Comparison of ENCODE assay signal across 9 cellular contexts in the genomic region with DNA sequence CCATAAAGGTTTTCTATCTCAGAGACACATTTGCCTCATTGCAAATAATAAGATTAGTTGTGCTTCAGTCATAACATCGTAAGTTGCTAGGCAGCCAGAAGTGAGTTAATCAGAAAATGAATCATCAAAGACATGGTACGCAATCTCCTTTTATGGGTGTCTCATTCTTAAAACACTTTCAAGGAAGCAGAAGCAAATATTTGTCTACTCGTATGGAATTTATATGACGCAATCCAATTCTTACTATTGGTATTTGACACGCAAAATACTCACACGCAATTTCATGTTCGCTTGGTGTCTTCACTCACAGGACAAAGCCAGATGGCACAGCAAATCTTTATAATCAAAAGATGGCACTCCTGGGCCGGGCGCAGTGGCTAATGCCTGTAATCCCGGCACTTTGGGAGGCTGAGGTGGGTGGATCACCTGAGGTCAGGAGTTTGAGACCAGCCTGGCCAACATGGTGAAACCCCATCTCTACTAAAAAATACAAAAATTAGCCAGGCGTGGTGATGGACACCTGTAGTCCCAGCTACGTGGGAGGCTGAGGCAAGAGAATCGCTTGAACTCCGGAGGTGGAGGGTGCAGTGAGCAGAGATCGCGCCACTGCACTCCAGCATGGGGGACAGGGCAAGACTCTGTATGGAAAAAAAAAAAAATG. TPM values are rescaled to one million over a fixed set of nuclear protein-coding genes. Genes with fewer than 3 reads are reported as not detected.
DNase-seq lines count a peak whose midpoint lies in the region; ATAC-seq and TF ChIP-seq lines count a peak whose summit lies in the region.
"Had no signal": no experiment of that assay in that cellular context is flagged by ENCODE, and none has a peak within 500 bp of the region (broad histone marks: within the 10 kb centered on the region; RNA-seq: fewer than 3 reads in every experiment).

No MANE protein-coding gene starts in this region.

- no peak overlapping the region for H2AFZ ChIP-seq in IMR-90 (replicated peaks; ENCODE audit: low read length, poor library complexity)

- peak overlapping the region in 2 of 3 donors; percentile 67 to 71 for H3K27ac Mint-ChIP-seq in CD4-positive, CD25-positive, alpha-beta regulatory T cell
- peak overlapping the region; percentile 100 for H3K27ac Mint-ChIP-seq in activated T-helper 17 cell treated with anti-CD3 and anti-CD28 coated beads, Interleukin-2, amount 50 U/mL, for 72 hours

- H2BK20ac ChIP-seq in IMR-90 (ENCODE audit: low read depth, low read length) = peak overlapping the region; percentile 100

- no peak overlapping the region for H3K4me3 ChIP-seq in CD4-positive, CD25-positive, alpha-beta regulatory T cell (ENCODE audit: low read depth, low read length)
- H3K4me3 ChIP-seq in IMR-90 (ENCODE audit: insufficient read depth, low read depth, low read length) (no peak overlapping the region), tibial artery (no peak overlapping the region), heart right ventricle (no peak overlapping the region)

- no peaks in the 10 kb centered on the region for H3K9me3 ChIP-seq in CD4-positive, CD25-positive, alpha-beta regulatory T cell (ENCODE audit: control insufficient read depth in 2 of 2, low read length in 2 of 2)
- H3K9me3 ChIP-seq in IMR-90 (ENCODE audit: control insufficient read depth, insufficient read depth, low read length) = no peaks in the 10 kb centered on the region
- no peaks in the 10 kb centered on the region for H3K9me3 ChIP-seq in tibial artery
- no peaks in the 10 kb centered on the region for H3K9me3 ChIP-seq in heart right ventricle

- H3K36me3 Mint-ChIP-seq in CD4-positive, CD25-positive, alpha-beta regulatory T cell = no peaks in the 10 kb centered on the region
- peaks cover 23% of the 10 kb centered on the region for H3K36me3 Mint-ChIP-seq in activated T-helper 17 cell treated with anti-CD3 and anti-CD28 coated beads, Interleukin-2, amount 50 U/mL, for 72 hours (ENCODE audit: low read depth)

- H4K5ac ChIP-seq in IMR-90 (ENCODE audit: low read depth, low read length) = peak overlapping the region; percentile 99

- H3K23ac ChIP-seq in IMR-90 (ENCODE audit: low read depth, low read length) = peak overlapping the region; percentile 100

- H2AK5ac ChIP-seq in IMR-90 (ENCODE audit: low read depth, low read length) = peak overlapping the region; percentile 100

- H3K27me3 ChIP-seq in CD4-positive, CD25-positive, alpha-beta regulatory T cell (ENCODE audit: control insufficient read depth, insufficient read depth, low read length) = no peaks in the 10 kb centered on the region
- H3K27me3 ChIP-seq in IMR-90 (ENCODE audit: control insufficient read depth, insufficient read depth, low read length) = no peaks in the 10 kb centered on the region
- no peaks in the 10 kb centered on the region for H3K27me3 ChIP-seq in tibial artery
- H3K27me3 ChIP-seq in heart right ventricle = no peaks in the 10 kb centered on the region

- H4K91ac ChIP-seq in IMR-90 (ENCODE audit: insufficient read depth, low read depth, low read length) = peak overlapping the region; percentile 100

- WGBS in IMR-90 (ENCODE audit: extremely low coverage in 2 of 2, insufficient read length in 1 of 2), 2 experiments = no CpG with 5 or more reads among the region's 16 CpGs
- WGBS in heart right ventricle, 2 donors = 94 to 96% methylated on average over 16 of the region's 16 CpGs

- BruUV-seq in IMR-90 (replicated peaks; lab: Mats Ljungman, UMichigan) = no TSS peak

- no peaks in the 10 kb centered on the region for H3K4me1 ChIP-seq in CD4-positive, CD25-positive, alpha-beta regulatory T cell (ENCODE audit: control insufficient read depth, insufficient read depth, low read length, poor library complexity, severe bottlenecking)
- H3K4me1 ChIP-seq in IMR-90 (ENCODE audit: control insufficient read depth, insufficient read depth, low read length) = peaks cover 16% of the 10 kb centered on the region
- no peaks in the 10 kb centered on the region for H3K4me1 ChIP-seq in tibial artery
- peaks cover 0 to 4% (median 0%) of the 10 kb centered on the region in 9 donors for H3K4me1 ChIP-seq in heart right ventricle

- CTCF ChIA-PET in IMR-90 (lab: Yijun Ruan, JAX) = no interaction called here

- H2BK5ac ChIP-seq in IMR-90 (ENCODE audit: low read depth, low read length, poor library complexity, severe bottlenecking) = peak overlapping the region; percentile 100

- TF ChIP-seq RAD21 in IMR-90 (IDR thresholded peaks at IDR 0.05; ENCODE audit: low read length) = no peak

- peak overlapping the region; percentile 84 for H2AK9ac ChIP-seq in IMR-90 (replicated peaks; ENCODE audit: low read depth, low read length, poor library complexity)

- dilution Hi-C loops in IMR-90 (cut with HindIII; ENCODE audit: low sequenced_read_pairs, unreplicated experiment) = no loop called here

- no peaks in the 10 kb centered on the region for H4K20me1 ChIP-seq in IMR-90 (ENCODE audit: insufficient read depth, low read length)

- peak overlapping the region; percentile 0 to 47 (median 24) for H3K4me3 Mint-ChIP-seq in CD4-positive, CD25-positive, alpha-beta regulatory T cell
- peak overlapping the region; percentile 77 for H3K4me3 Mint-ChIP-seq in activated T-helper 17 cell treated with anti-CD3 and anti-CD28 coated beads, Interleukin-2, amount 50 U/mL, for 72 hours

- H3K4me1 Mint-ChIP-seq in CD4-positive, CD25-positive, alpha-beta regulatory T cell = peaks cover 11 to 19% (median 16%) of the 10 kb centered on the region in 4 donors
- H3K4me1 Mint-ChIP-seq in activated T-helper 17 cell treated with anti-CD3 and anti-CD28 coated beads, Interleukin-2, amount 50 U/mL, for 72 hours = peaks cover 19% of the 10 kb centered on the region

- no peak overlapping the region for H3K9ac ChIP-seq in IMR-90 (ENCODE audit: low read depth, low read length)

- H2BK15ac ChIP-seq in IMR-90 (ENCODE audit: low read depth, low read length) = peak overlapping the region; percentile 100; the same call in 2 of the 3 replicates

- H3K4me2 ChIP-seq in IMR-90 (ENCODE audit: low read depth, low read length) = no peak overlapping the region

- H3K9me3 Mint-ChIP-seq in CD4-positive, CD25-positive, alpha-beta regulatory T cell = no peaks in the 10 kb centered on the region
- no peaks in the 10 kb centered on the region for H3K9me3 Mint-ChIP-seq in activated T-helper 17 cell treated with anti-CD3 and anti-CD28 coated beads, Interleukin-2, amount 50 U/mL, for 72 hours

- TF ChIP-seq POLR2A in IMR-90 (IDR thresholded peaks at IDR 0.05; ENCODE audit: low read depth, low read length) = no peak; the same call in 1 of the 2 replicates

- POLR2A ChIA-PET in IMR-90 (lab: Charles Lee; ENCODE audit: unreplicated experiment) = no interaction called here

- H3K56ac ChIP-seq in IMR-90 (ENCODE audit: extremely low read depth, insufficient read depth, low read length) = peak overlapping the region; percentile 98; the same call in 1 of the 2 replicates

- intact Hi-C loops in IMR-90 (cut with micrococcal nuclease) = no loop called here
- intact Hi-C loops in tibial artery (cut with DNase I; ENCODE audit: low total_unique reads) = no loop called here
- intact Hi-C loops in heart right ventricle (cut with DNase I) = loop anchor here in 2 of 10 donors (10.0 kb wide), 2 partner anchors 55 to 165 kb away; no protein-coding TSS in a partner anchor

- peak overlapping the region; percentile 100 for H3K4ac ChIP-seq in IMR-90 (ENCODE audit: low read depth, low read length)

- no peaks in the 10 kb centered on the region for H3K36me3 ChIP-seq in CD4-positive, CD25-positive, alpha-beta regulatory T cell (ENCODE audit: control insufficient read depth, insufficient read depth, low read length)
- no peaks in the 10 kb centered on the region for H3K36me3 ChIP-seq in IMR-90 (ENCODE audit: control insufficient read depth, insufficient read depth, low read length)
- H3K36me3 ChIP-seq in tibial artery = no peaks in the 10 kb centered on the region
- H3K36me3 ChIP-seq in heart right ventricle = no peaks in the 10 kb centered on the region

- peak in 2 of 3 donors; percentile 30 to 72 for DNase-seq in CD4-positive, CD25-positive, alpha-beta regulatory T cell
- DNase-seq in IMR-90 = peak; percentile 99
- peak; percentile 91 for DNase-seq in kidney tubule cell (ENCODE audit: low spot score)
- DNase-seq in substantia nigra (lab: John Stamatoyannopoulos, UW) = no peak
- no peak for DNase-seq in NCI-H1105 (lab: John Stamatoyannopoulos, UW)
- no peak for DNase-seq in tibial artery
- no peak for DNase-seq in heart right ventricle
- DNase-seq: KG1 had no signal

- H3K18ac ChIP-seq in IMR-90 (ENCODE audit: low read depth, low read length) = peak overlapping the region; percentile 98

- peak; percentile 75 to 77 for ATAC-seq in CD4-positive, CD25-positive, alpha-beta regulatory T cell (ENCODE audit: low read depth in 2 of 2)
- ATAC-seq in IMR-90 (ENCODE audit: low read depth) = peak; percentile 82
- peak; percentile 87 for ATAC-seq in activated T-helper 17 cell treated with anti-CD3 and anti-CD28 coated beads, Interleukin-2, amount 50 U/mL, for 72 hours (replicated peaks)
- no peak for ATAC-seq in heart right ventricle

- peak overlapping the region; percentile 30 for H3K27ac ChIP-seq in CD4-positive, CD25-positive, alpha-beta regulatory T cell (ENCODE audit: insufficient read depth, low read length, poor library complexity, severe bottlenecking)
- peak overlapping the region; percentile 99 for H3K27ac ChIP-seq in IMR-90 (ENCODE audit: insufficient read depth, low read length)
- H3K27ac ChIP-seq in substantia nigra (ENCODE audit: low read depth, low read length, poor library complexity, severe bottlenecking) = no peak overlapping the region
- H3K27ac ChIP-seq in tibial artery = no peak overlapping the region
- no peak overlapping the region for H3K27ac ChIP-seq in heart right ventricle

- peak overlapping the region; percentile 99 to 100 for H4K8ac ChIP-seq in IMR-90 (ENCODE audit: low read depth in 2 of 2, low read length in 2 of 2)

- H3K14ac ChIP-seq in IMR-90 (replicated peaks; ENCODE audit: low read depth, low read length) = peak overlapping the region; percentile 100

- no peaks in the 10 kb centered on the region for H3K27me3 Mint-ChIP-seq in CD4-positive, CD25-positive, alpha-beta regulatory T cell
- no peaks in the 10 kb centered on the region for H3K27me3 Mint-ChIP-seq in activated T-helper 17 cell treated with anti-CD3 and anti-CD28 coated beads, Interleukin-2, amount 50 U/mL, for 72 hours

- no peak for TF ChIP-seq CTCF in IMR-90 (conservative IDR thresholded peaks at IDR 0.05; ENCODE audit: low read depth, low read length)
- TF ChIP-seq CTCF in tibial artery (IDR thresholded peaks at IDR 0.05) = no peak
- TF ChIP-seq CTCF in heart right ventricle (IDR thresholded peaks at IDR 0.05) = no peak

- peaks cover 9 to 46% of the 10 kb centered on the region in 2 experiments for H3K79me1 ChIP-seq in IMR-90 (ENCODE audit: low read depth in 1 of 2, low read length in 2 of 2)

- peak overlapping the region; percentile 100 for H2BK120ac ChIP-seq in IMR-90 (ENCODE audit: low read depth, low read length)

- H3K9me1 ChIP-seq in IMR-90 (ENCODE audit: insufficient read depth, low read length) = peaks cover 9% of the 10 kb centered on the region

- in situ Hi-C loops in IMR-90 (cut with MboI; ENCODE audit: low sequenced_read_pairs) = no loop called here

RNA-seq across cellular contexts. Expression of gene HLCS, which starts 56.4 kb away (rescaled TPM):
- 13.6 TPM for total RNA-seq in CD4-positive, CD25-positive, alpha-beta regulatory T cell
- polyA plus RNA-seq in CD4-positive, CD25-positive, alpha-beta regulatory T cell = 10 to 100 TPM in 3 of 4 donors, 1 to 10 TPM in 1; 5.2 to 11.9 (median 10.6) TPM
- total RNA-seq in IMR-90 (2012; rRNA removed) = 18.1 and 21.0 TPM in 2 replicates
- polyA plus RNA-seq in IMR-90 (2012; rRNA removed) = 8.6 and 10.6 TPM in 2 replicates
- polyA plus RNA-seq in IMR-90 (2012; cell fraction: cytosol; rRNA removed) = 4.1 and 5.8 TPM in 2 replicates
- 4.2 and 15.2 TPM in 2 replicates for polyA plus RNA-seq in IMR-90 (2012; cell fraction: nucleus; rRNA removed; ENCODE audit: low replicate concordance)
- total RNA-seq in activated T-helper 17 cell treated with anti-CD3 and anti-CD28 coated beads, Interleukin-2, amount 50 U/mL, for 72 hours = 10 to 100 TPM; 14.5 to 17.8 TPM
- total RNA-seq in heart right ventricle = 1 to 10 TPM; 5.0 to 9.6 (median 7.5) TPM
- polyA plus RNA-seq in heart right ventricle = 1 to 10 TPM; 2.0 to 2.5 TPM

Comparison
In these comparisons a context has a peak if more than half of its experiments do, and no peak if none do; other contexts are left out.
1. ATAC-seq: peak in CD4-positive, CD25-positive, alpha-beta regulatory T cell (2 of 2), IMR-90 (single experiment) and activated T-helper 17 cell treated with anti-CD3 and anti-CD28 coated beads, Interleukin-2, amount 50 U/mL, for 72 hours (single experiment); none in heart right ventricle (0 of 8).
2. DNase-seq: peak in CD4-positive, CD25-positive, alpha-beta regulatory T cell (2 of 3), IMR-90 (single experiment) and kidney tubule cell (single experiment); none in substantia nigra (0 of 49), NCI-H1105 (single experiment), tibial artery (0 of 2) and heart right ventricle (0 of 2).
3. H3K27ac ChIP-seq: peak in CD4-positive, CD25-positive, alpha-beta regulatory T cell (single experiment) and IMR-90 (single experiment); none in substantia nigra (single experiment), tibial artery (0 of 2) and heart right ventricle (0 of 10).